ENCODE assay signal across 11 cellular contexts in the genomic region with DNA sequence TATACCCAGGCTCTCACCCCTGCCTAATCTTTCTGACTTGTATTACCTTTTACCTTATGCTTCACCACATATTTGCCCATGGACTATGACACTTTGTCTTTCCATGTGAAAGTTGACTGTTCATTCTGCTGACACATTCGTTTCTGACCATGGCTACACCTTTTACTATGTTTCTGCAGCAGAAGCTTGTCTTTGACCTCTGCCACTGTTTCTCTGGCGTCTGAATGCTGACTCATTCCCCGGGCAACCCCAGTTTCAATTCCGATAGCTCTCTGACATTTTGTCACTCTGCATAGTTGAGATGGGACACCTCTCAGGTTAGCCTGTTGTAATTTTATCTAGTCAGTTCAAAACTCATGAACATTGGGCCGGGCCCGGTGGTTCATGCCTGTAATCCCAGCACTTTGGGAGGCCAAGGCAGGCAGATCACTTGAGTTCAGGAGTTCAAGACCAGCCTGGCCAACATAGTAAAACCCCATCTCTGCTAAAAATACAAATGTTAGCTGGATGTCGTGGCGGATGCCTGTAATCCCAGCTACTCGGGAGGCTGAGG. TPM values are rescaled to one million over a fixed set of nuclear protein-coding genes. Genes with fewer than 3 reads are reported as not detected.
DNase-seq lines count a peak whose midpoint lies in the region; ATAC-seq, FAIRE-seq and TF ChIP-seq lines count a peak whose summit lies in the region.
"Had no signal": no experiment of that assay in that cellular context is flagged by ENCODE, and none has a peak within 500 bp of the region (broad histone marks: within the 10 kb centered on the region; RNA-seq: fewer than 3 reads in every experiment).

No MANE protein-coding gene starts in this region.

- ATAC-seq in GM19395 (IDR thresholded peaks at IDR 0.05; ENCODE audit: unreplicated experiment), result peak; percentile 73

- H3K27me3 ChIP-seq in GM06990 (replicated peaks; ENCODE audit: control insufficient read depth, insufficient read depth, low read length), result no peaks in the 10 kb centered on the region

- no peak for FAIRE-seq in HTR-8/SVneo (lab: Jason Lieb, UNC)
- FAIRE-seq: endothelial cell of umbilical vein had no signal

- TF ChIP-seq CTCF in GM06990 (IDR thresholded peaks at IDR 0.05; ENCODE audit: insufficient read depth, low read length, poor library complexity, severe bottlenecking) (no peak), epithelial cell of proximal tubule (conservative IDR thresholded peaks at IDR 0.05; ENCODE audit: low read depth, low read length) (no peak)

- H3K4me3 ChIP-seq in GM06990 (replicated peaks; ENCODE audit: low read depth, low read length), result no peak overlapping the region
- H3K4me3 ChIP-seq in epithelial cell of proximal tubule (ENCODE audit: low read depth, low read length), result no peak overlapping the region

- DNase-seq in GM06990 (ENCODE audit: extremely low read depth, insufficient read length), result peak; percentile 52
- peak; percentile 37 for DNase-seq in HTR-8/SVneo (ENCODE audit: insufficient read length, low spot score)
- DNase-seq in epithelial cell of proximal tubule (ENCODE audit: low read depth), result peak; percentile 35
- DNase-seq in GF-D8 (lab: John Stamatoyannopoulos, UW), result no peak
- DNase-seq in HK-2 (ENCODE audit: unreplicated experiment), result no peak
- DNase-seq in DMS79 treated with DMSO at 0.1 percent for 48 hours (lab: John Stamatoyannopoulos, UW), result no peak
- no peak for DNase-seq in DMS 273 (lab: John Stamatoyannopoulos, UW; ENCODE audit: unreplicated experiment)
- DNase-seq: KG1, WERI-Rb-1 had no signal

- no peaks in the 10 kb centered on the region for H3K36me3 ChIP-seq in GM06990 (ENCODE audit: control insufficient read depth, insufficient read depth, low read length)
- H3K36me3 ChIP-seq: WERI-Rb-1 had no signal

RNA-seq across cellular contexts. Expression of gene SLC26A8, which starts 50.7 kb away (rescaled TPM):
- total RNA-seq in epithelial cell of proximal tubule, result 1.4 TPM in 1 of 2 replicates, not detected in the other
- total RNA-seq: endothelial cell of umbilical vein had no signal

RNA-seq across cellular contexts. Expression of gene SRPK1, which starts 52.8 kb away (rescaled TPM):
- 103 and 115 TPM in 2 replicates for total RNA-seq in epithelial cell of proximal tubule

RNA-seq across cellular contexts. Expression of gene MAPK14, which starts 53.9 kb away (rescaled TPM):
- 27.3 and 36.5 TPM in 2 replicates for total RNA-seq in epithelial cell of proximal tubule

Comparison
In these comparisons a context has a peak if more than half of its experiments do, and no peak if none do; other contexts are left out.
1. DNase-seq: peak in GM06990 (single experiment), HTR-8/SVneo (single experiment) and epithelial cell of proximal tubule (single experiment); none in GF-D8 (single experiment), HK-2 (single experiment), DMS79 treated with DMSO at 0.1 percent for 48 hours (single experiment) and DMS 273 (single experiment).